34 cellular contexts compared by ENCODE assay signal in the genomic region with DNA sequence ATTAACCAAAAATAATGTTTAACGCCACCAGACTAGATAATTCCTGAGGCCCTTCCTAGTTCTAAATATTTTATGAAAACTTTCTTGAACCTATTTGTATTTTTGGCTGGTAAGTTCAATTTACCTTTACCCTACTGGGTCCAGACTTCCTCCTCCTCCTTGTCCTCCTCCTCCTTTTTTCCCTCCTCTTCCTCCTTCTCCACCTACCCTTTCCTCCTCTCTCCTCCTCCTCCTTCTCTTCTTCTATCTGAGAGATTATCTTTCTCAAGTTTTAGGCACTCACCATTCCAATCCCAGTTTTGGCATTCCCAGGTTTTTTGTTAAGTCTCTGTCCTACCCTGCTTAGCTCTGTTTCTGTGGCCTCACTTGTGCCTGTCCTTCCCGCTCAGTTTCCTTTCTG.
"Had no signal": no experiment of that assay in that cellular context is flagged by ENCODE, and none has a peak within 500 bp of the region (broad histone marks: within the 10 kb centered on the region; RNA-seq: fewer than 3 reads in every experiment).

No MANE protein-coding gene starts in this region.

- DNase-seq: Karpas-422, Kasumi-1, MG63, MV-4-11, NCI-H1048, NCI-H1092, NCI-H1092 treated with DMSO at 0.1 percent for 48 hours, NCI-H1105, NCI-H1105 treated with DMSO at 0.1 percent for 48 hours, NCI-H1417, NCI-H1417 treated with DMSO at 0.1 percent for 48 hours, NCI-H1436, NCI-H1436 treated with DMSO at 0.1 percent for 48 hours, NCI-H146, NCI-H1694, NCI-H1694 treated with DMSO at 0.1 percent for 48 hours, NCI-H187, NCI-H187 treated with DMSO at 0.1 percent for 48 hours, NCI-H1930, NCI-H2029, NCI-H2029 treated with DMSO at 0.1 percent for 48 hours, NCI-H2081, NCI-H2081 treated with DMSO at 0.1 percent for 48 hours, NCI-H2107, NCI-H2171, NCI-H2171 treated with DMSO at 0.1 percent for 48 hours, NCI-H2227 treated with DMSO at 0.1 percent for 48 hours, NCI-H226, NCI-H345, NCI-H446, NCI-H446 treated with DMSO at 0.1 percent for 48 hours, NCI-H510A, NCI-H510A treated with DMSO at 0.1 percent for 48 hours, NCI-H524 had no signal

- H3K4me3 ChIP-seq: MG63 had no signal

- H3K9me3 ChIP-seq: MG63 had no signal

- H3K36me3 ChIP-seq: MG63 had no signal
